Comparison of ENCODE assay signal across 1 cellular context in the genomic region with DNA sequence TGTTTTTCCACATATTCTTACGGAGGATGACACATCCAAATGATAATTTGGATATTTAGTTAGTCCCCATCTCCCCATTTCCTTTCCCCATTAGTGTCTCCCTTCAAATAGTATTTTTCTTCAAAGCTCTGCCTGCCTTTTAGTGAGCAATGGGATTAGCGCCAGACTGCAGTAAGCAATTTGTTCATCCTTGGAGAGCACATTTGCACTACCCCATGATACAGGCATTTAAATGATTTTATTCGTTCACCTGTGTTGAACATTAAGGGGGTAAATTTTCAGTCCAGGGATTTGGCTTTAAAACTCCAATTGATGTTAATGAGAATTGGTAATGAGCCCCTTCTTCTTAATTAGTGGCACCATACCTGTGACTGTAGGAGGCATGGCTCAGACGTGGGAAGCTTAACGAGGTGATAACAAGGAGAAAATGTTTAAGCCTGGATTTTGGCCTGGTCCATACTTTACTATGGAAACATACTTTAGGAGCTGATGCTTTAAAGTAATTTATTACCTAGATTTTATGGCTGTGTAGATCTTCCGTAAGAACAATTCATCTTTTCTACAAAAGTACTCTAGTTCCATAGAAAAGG.
TF ChIP-seq lines count a peak whose summit lies in the region.

No MANE protein-coding gene starts in this region.

TF ChIP-seq in GM23338, 12 proteins besides CTCF, POLR2A, EP300 and RAD21 (continued from another document):
- TF ChIP-seq, protein P1, sequence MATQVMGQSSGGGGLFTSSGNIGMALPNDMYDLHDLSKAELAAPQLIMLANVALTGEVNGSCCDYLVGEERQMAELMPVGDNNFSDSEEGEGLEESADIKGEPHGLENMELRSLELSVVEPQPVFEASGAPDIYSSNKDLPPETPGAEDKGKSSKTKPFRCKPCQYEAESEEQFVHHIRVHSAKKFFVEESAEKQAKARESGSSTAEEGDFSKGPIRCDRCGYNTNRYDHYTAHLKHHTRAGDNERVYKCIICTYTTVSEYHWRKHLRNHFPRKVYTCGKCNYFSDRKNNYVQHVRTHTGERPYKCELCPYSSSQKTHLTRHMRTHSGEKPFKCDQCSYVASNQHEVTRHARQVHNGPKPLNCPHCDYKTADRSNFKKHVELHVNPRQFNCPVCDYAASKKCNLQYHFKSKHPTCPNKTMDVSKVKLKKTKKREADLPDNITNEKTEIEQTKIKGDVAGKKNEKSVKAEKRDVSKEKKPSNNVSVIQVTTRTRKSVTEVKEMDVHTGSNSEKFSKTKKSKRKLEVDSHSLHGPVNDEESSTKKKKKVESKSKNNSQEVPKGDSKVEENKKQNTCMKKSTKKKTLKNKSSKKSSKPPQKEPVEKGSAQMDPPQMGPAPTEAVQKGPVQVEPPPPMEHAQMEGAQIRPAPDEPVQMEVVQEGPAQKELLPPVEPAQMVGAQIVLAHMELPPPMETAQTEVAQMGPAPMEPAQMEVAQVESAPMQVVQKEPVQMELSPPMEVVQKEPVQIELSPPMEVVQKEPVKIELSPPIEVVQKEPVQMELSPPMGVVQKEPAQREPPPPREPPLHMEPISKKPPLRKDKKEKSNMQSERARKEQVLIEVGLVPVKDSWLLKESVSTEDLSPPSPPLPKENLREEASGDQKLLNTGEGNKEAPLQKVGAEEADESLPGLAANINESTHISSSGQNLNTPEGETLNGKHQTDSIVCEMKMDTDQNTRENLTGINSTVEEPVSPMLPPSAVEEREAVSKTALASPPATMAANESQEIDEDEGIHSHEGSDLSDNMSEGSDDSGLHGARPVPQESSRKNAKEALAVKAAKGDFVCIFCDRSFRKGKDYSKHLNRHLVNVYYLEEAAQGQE (IDR thresholded peaks at IDR 0.05; ENCODE audit: unreplicated experiment): no peak
- TF ChIP-seq EZH2phosphoT487 (IDR thresholded peaks at IDR 0.05; ENCODE audit: unreplicated experiment) (no peak), ZNF331 (CRISPR knock-in tag; IDR thresholded peaks at IDR 0.05; ENCODE audit: low read depth) (no peak), NANOG (IDR thresholded peaks at IDR 0.05; ENCODE audit: borderline replicate concordance) (no peak), ZNF114 (CRISPR knock-in tag; IDR thresholded peaks at IDR 0.05) (no peak), POLR2AphosphoS5 (IDR thresholded peaks at IDR 0.05; ENCODE audit: low read depth) (no peak), EZH2 (IDR thresholded peaks at IDR 0.05; ENCODE audit: low read depth, unreplicated experiment) (no peak)
- TF ChIP-seq, protein P2, sequence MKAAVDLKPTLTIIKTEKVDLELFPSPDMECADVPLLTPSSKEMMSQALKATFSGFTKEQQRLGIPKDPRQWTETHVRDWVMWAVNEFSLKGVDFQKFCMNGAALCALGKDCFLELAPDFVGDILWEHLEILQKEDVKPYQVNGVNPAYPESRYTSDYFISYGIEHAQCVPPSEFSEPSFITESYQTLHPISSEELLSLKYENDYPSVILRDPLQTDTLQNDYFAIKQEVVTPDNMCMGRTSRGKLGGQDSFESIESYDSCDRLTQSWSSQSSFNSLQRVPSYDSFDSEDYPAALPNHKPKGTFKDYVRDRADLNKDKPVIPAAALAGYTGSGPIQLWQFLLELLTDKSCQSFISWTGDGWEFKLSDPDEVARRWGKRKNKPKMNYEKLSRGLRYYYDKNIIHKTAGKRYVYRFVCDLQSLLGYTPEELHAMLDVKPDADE (IDR thresholded peaks at IDR 0.05): no peak
